In genomic region chr18:76131738-76132137, GRCh38 we compare ENCODE assay signal across 14 cellular contexts.
DNase-seq lines count a peak whose midpoint lies in the region; FAIRE-seq and TF ChIP-seq lines count a peak whose summit lies in the region.
"Had no signal": no experiment of that assay in that cellular context is flagged by ENCODE, and none has a peak within 500 bp of the region (broad histone marks: within the 10 kb centered on the region; RNA-seq: fewer than 3 reads in every experiment).

No MANE protein-coding gene starts in this region.

- CTCF ChIA-PET in activated naive CD4-positive, alpha-beta T cell treated with anti-CD3 and anti-CD28 coated beads for 36 hours (lab: Charles Lee): no interaction called here
- CTCF ChIA-PET in activated naive CD4-positive, alpha-beta T cell treated with anti-CD3 and anti-CD28 coated beads, Interleukin-2, amount 10 ng/mL, durations not matched to agents 7 days and 5 days (lab: Charles Lee): no interaction called here

- no peak for FAIRE-seq in astrocyte (lab: Jason Lieb, UNC)

- H3K27ac ChIP-seq in MM.1S (ENCODE audit: low read length) (no peak overlapping the region), astrocyte (ENCODE audit: low read depth, low read length) (no peak overlapping the region), SJCRH30 (no peak overlapping the region)
- H3K27ac ChIP-seq: cardiac muscle cell, KMS-11 had no signal

- H3K9me3 ChIP-seq in MM.1S (replicated peaks; ENCODE audit: insufficient read depth, low read length) (no peaks in the 10 kb centered on the region), astrocyte (ENCODE audit: insufficient read depth, low read depth, low read length) (peaks cover 7% of the 10 kb centered on the region), SJCRH30 (replicated peaks) (no peaks in the 10 kb centered on the region)

- no peaks in the 10 kb centered on the region for H3K27me3 ChIP-seq in MM.1S (replicated peaks; ENCODE audit: insufficient read depth, low read length)
- H3K27me3 ChIP-seq in astrocyte (ENCODE audit: insufficient read depth, low read length): no peaks in the 10 kb centered on the region
- no peaks in the 10 kb centered on the region for H3K27me3 ChIP-seq in SJCRH30
- H3K27me3 ChIP-seq: cardiac muscle cell had no signal

- H4K20me1 ChIP-seq in MM.1S (ENCODE audit: insufficient read depth, low read length) (no peaks in the 10 kb centered on the region), astrocyte (ENCODE audit: insufficient read depth, low read length) (no peaks in the 10 kb centered on the region)

- H3K4me1 ChIP-seq in MM.1S (ENCODE audit: low read length) (no peaks in the 10 kb centered on the region), astrocyte (ENCODE audit: insufficient read depth, low read length) (no peaks in the 10 kb centered on the region), SJCRH30 (no peaks in the 10 kb centered on the region)

- H3K36me3 ChIP-seq in MM.1S (replicated peaks; ENCODE audit: insufficient read depth, low read length) (no peaks in the 10 kb centered on the region), astrocyte (ENCODE audit: insufficient read depth, low read length) (no peaks in the 10 kb centered on the region), SJCRH30 (no peaks in the 10 kb centered on the region)
- H3K36me3 ChIP-seq: cardiac muscle cell had no signal

- H3K79me2 ChIP-seq in MM.1S (ENCODE audit: low read length) (no peaks in the 10 kb centered on the region), astrocyte (ENCODE audit: insufficient read depth, low read length) (no peaks in the 10 kb centered on the region)

- H3K4me2 ChIP-seq in MM.1S (ENCODE audit: low read depth, low read length): no peak overlapping the region
- no peak overlapping the region for H3K4me2 ChIP-seq in astrocyte (ENCODE audit: low read length)
- H3K4me2 ChIP-seq: KMS-11 had no signal

- H3K4me3 ChIP-seq in MM.1S (ENCODE audit: low read length) (no peak overlapping the region), astrocyte (ENCODE audit: insufficient read depth, low read depth, low read length) (no peak overlapping the region), SJCRH30 (no peak overlapping the region)
- H3K4me3 ChIP-seq: cardiac muscle cell had no signal

- no peak for TF ChIP-seq CTCF in MM.1S (IDR thresholded peaks at IDR 0.05; ENCODE audit: low read length)
- TF ChIP-seq CTCF in astrocyte (IDR thresholded peaks at IDR 0.05; ENCODE audit: insufficient read depth, low read depth, low read length): no peak

- H3K27me3 Mint-ChIP-seq in activated naive CD4-positive, alpha-beta T cell treated with anti-CD3 and anti-CD28 coated beads for 36 hours (ENCODE audit: low read depth): peaks cover 6% of the 10 kb centered on the region
- H3K27me3 Mint-ChIP-seq in activated naive CD4-positive, alpha-beta T cell treated with anti-CD3 and anti-CD28 coated beads, Interleukin-2, amount 10 ng/mL, durations not matched to agents 7 days and 5 days: no peaks in the 10 kb centered on the region
- H3K27me3 Mint-ChIP-seq in astrocyte (ENCODE audit: low read depth, unreplicated experiment): peaks cover 5% of the 10 kb centered on the region
- H3K27me3 Mint-ChIP-seq: memory B cell had no signal

- H3F3A ChIP-seq in MM.1S (ENCODE audit: insufficient read depth, low read length): no peaks in the 10 kb centered on the region

- intact Hi-C loops in activated naive CD4-positive, alpha-beta T cell treated with anti-CD3 and anti-CD28 coated beads for 36 hours (cut with micrococcal nuclease): no loop called here

- H3K4me3 Mint-ChIP-seq in activated naive CD4-positive, alpha-beta T cell treated with anti-CD3 and anti-CD28 coated beads for 36 hours: no peak overlapping the region
- no peak overlapping the region for H3K4me3 Mint-ChIP-seq in activated naive CD4-positive, alpha-beta T cell treated with anti-CD3 and anti-CD28 coated beads, Interleukin-2, amount 10 ng/mL, durations not matched to agents 7 days and 5 days
- H3K4me3 Mint-ChIP-seq in astrocyte (ENCODE audit: unreplicated experiment): no peak overlapping the region
- H3K4me3 Mint-ChIP-seq: memory B cell had no signal

- no peaks in the 10 kb centered on the region for H3K9me2 ChIP-seq in MM.1S (replicated peaks; ENCODE audit: insufficient read depth, low read length)

- no peaks in the 10 kb centered on the region for H3K9me3 Mint-ChIP-seq in activated naive CD4-positive, alpha-beta T cell treated with anti-CD3 and anti-CD28 coated beads for 36 hours
- peaks cover 5% of the 10 kb centered on the region for H3K9me3 Mint-ChIP-seq in activated naive CD4-positive, alpha-beta T cell treated with anti-CD3 and anti-CD28 coated beads, Interleukin-2, amount 10 ng/mL, durations not matched to agents 7 days and 5 days
- peaks cover 17% of the 10 kb centered on the region for H3K9me3 Mint-ChIP-seq in astrocyte (ENCODE audit: unreplicated experiment)

- DNase-seq in activated naive CD4-positive, alpha-beta T cell treated with anti-CD3 and anti-CD28 coated beads for 36 hours: peak; percentile 38
- DNase-seq in activated naive CD4-positive, alpha-beta T cell treated with anti-CD3 and anti-CD28 coated beads, Interleukin-2, amount 10 ng/mL, durations not matched to agents 7 days and 5 days: no peak
- DNase-seq in MM.1S (peak; percentile 46), astrocyte (ENCODE audit: low read depth) (peak; percentile 37), DMS153 treated with DMSO at 0.1 percent for 48 hours (lab: John Stamatoyannopoulos, UW; ENCODE audit: unreplicated experiment) (no peak), SJCRH30 (no peak), DMS153 (lab: John Stamatoyannopoulos, UW) (no peak)
- peak; percentile 40 for DNase-seq in stimulated activated CD8-positive, alpha-beta memory T cell treated with anti-CD3 and anti-CD28 coated beads, Interleukin-4, amount 100 ng/mL, for 48 hours
- DNase-seq: C1 segment of cervical spinal cord, hippocampal formation, NCI-H226 had no signal

- H3K36me3 Mint-ChIP-seq in activated naive CD4-positive, alpha-beta T cell treated with anti-CD3 and anti-CD28 coated beads for 36 hours (ENCODE audit: low read depth): no peaks in the 10 kb centered on the region
- no peaks in the 10 kb centered on the region for H3K36me3 Mint-ChIP-seq in activated naive CD4-positive, alpha-beta T cell treated with anti-CD3 and anti-CD28 coated beads, Interleukin-2, amount 10 ng/mL, durations not matched to agents 7 days and 5 days
- no peaks in the 10 kb centered on the region for H3K36me3 Mint-ChIP-seq in astrocyte (ENCODE audit: low read depth, unreplicated experiment)
- H3K36me3 Mint-ChIP-seq: memory B cell had no signal

- peaks cover 5% of the 10 kb centered on the region for H3K4me1 Mint-ChIP-seq in activated naive CD4-positive, alpha-beta T cell treated with anti-CD3 and anti-CD28 coated beads for 36 hours (ENCODE audit: low read depth)
- H3K4me1 Mint-ChIP-seq in activated naive CD4-positive, alpha-beta T cell treated with anti-CD3 and anti-CD28 coated beads, Interleukin-2, amount 10 ng/mL, durations not matched to agents 7 days and 5 days: peaks cover 6% of the 10 kb centered on the region
- H3K4me1 Mint-ChIP-seq in astrocyte (ENCODE audit: low read depth, unreplicated experiment): peaks cover 5% of the 10 kb centered on the region
- H3K4me1 Mint-ChIP-seq: memory B cell had no signal

- H3K27ac Mint-ChIP-seq in activated naive CD4-positive, alpha-beta T cell treated with anti-CD3 and anti-CD28 coated beads for 36 hours: no peak overlapping the region
- no peak overlapping the region for H3K27ac Mint-ChIP-seq in activated naive CD4-positive, alpha-beta T cell treated with anti-CD3 and anti-CD28 coated beads, Interleukin-2, amount 10 ng/mL, durations not matched to agents 7 days and 5 days
- H3K27ac Mint-ChIP-seq in astrocyte (ENCODE audit: unreplicated experiment): peak overlapping the region; percentile 10
- H3K27ac Mint-ChIP-seq: memory B cell had no signal

- H3K9ac ChIP-seq in MM.1S (ENCODE audit: low read length) (no peak overlapping the region), astrocyte (ENCODE audit: low read length) (no peak overlapping the region)
- H3K9ac ChIP-seq: KMS-11 had no signal

- H2AFZ ChIP-seq in MM.1S (ENCODE audit: low read length): no peak overlapping the region
- H2AFZ ChIP-seq in astrocyte (ENCODE audit: low read depth, low read length): no peak overlapping the region

Comparison
In these comparisons a context has a peak if more than half of its experiments do, and no peak if none do; other contexts are left out.
1. DNase-seq: peak in activated naive CD4-positive, alpha-beta T cell treated with anti-CD3 and anti-CD28 coated beads for 36 hours (single experiment), MM.1S (single experiment), astrocyte (single experiment) and stimulated activated CD8-positive, alpha-beta memory T cell treated with anti-CD3 and anti-CD28 coated beads, Interleukin-4, amount 100 ng/mL, for 48 hours (single experiment); none in activated naive CD4-positive, alpha-beta T cell treated with anti-CD3 and anti-CD28 coated beads, Interleukin-2, amount 10 ng/mL, durations not matched to agents 7 days and 5 days (single experiment), DMS153 treated with DMSO at 0.1 percent for 48 hours (single experiment), SJCRH30 (0 of 2) and DMS153 (single experiment).